In the genomic region with DNA sequence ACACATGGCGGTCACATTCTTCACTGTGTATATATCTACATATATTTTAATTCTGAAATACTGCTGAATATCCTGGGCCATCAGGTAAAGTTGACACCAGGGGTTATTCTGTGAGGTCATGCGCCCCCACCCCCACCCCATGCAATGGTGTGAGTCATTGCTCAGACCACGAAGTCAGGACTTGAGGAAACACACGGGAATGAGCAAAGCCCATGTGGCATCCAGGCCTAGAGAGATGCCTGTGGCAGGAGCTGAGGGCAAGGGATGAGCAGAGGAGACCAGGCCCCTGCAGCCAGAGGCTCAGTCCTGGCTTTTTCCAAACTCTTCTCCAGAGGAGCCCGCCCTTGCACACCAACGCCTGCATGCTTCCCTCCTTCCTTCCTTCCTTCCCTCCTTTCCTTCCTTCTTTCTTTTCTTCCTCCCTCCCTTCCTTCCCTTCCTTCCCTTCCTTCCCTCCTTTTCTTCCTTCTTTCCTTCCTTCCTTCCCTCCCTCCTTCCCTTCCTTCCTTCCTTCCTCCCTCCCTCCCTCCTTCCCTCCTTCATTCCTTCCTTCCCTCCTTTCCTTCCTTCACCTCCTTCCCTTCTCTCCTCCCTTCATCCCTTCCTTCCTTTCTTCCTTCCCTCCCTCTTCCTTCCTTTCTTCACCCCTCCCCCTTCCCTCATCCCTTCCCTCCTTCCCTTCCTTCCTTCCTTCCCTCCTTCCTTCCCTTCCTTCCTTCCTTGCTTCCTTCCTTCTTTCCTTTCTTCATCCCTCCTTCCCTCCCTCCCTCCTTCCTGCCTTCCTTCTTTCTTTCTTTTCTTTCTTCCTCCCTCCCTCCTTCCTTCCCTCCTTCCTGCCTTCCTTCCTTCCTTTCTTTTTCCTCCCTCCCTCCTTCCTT, we compare ENCODE assay signal across 21 cellular contexts.
DNase-seq lines count a peak whose midpoint lies in the region; ATAC-seq and TF ChIP-seq lines count a peak whose summit lies in the region.
"Had no signal": no experiment of that assay in that cellular context is flagged by ENCODE, and none has a peak within 500 bp of the region (broad histone marks: within the 10 kb centered on the region; RNA-seq: fewer than 3 reads in every experiment).

No MANE protein-coding gene starts in this region.

- H3K4me3 Mint-ChIP-seq in activated naive CD8-positive, alpha-beta T cell treated with anti-CD3 and anti-CD28 coated beads, Interleukin-2, amount 10 ng/mL, durations not matched to agents 7 days and 5 days: no peak overlapping the region
- H3K4me3 Mint-ChIP-seq in activated naive CD8-positive, alpha-beta T cell treated with anti-CD3 and anti-CD28 coated beads, Interleukin-2, amount 50 U/mL, for 24 hours: no peak overlapping the region
- H3K4me3 Mint-ChIP-seq: B cell had no signal

- H3K4me3 ChIP-seq in fibroblast of mammary gland (ENCODE audit: control insufficient read depth, low read depth, low read length): no peak overlapping the region

- no peaks in the 10 kb centered on the region for H3K27me3 Mint-ChIP-seq in activated naive CD8-positive, alpha-beta T cell treated with anti-CD3 and anti-CD28 coated beads, Interleukin-2, amount 10 ng/mL, durations not matched to agents 7 days and 5 days
- peaks cover 8% of the 10 kb centered on the region for H3K27me3 Mint-ChIP-seq in activated naive CD8-positive, alpha-beta T cell treated with anti-CD3 and anti-CD28 coated beads, Interleukin-2, amount 50 U/mL, for 24 hours

- H3K27ac Mint-ChIP-seq in activated naive CD8-positive, alpha-beta T cell treated with anti-CD3 and anti-CD28 coated beads, Interleukin-2, amount 10 ng/mL, durations not matched to agents 7 days and 5 days: peak overlapping the region; percentile 21
- no peak overlapping the region for H3K27ac Mint-ChIP-seq in activated naive CD8-positive, alpha-beta T cell treated with anti-CD3 and anti-CD28 coated beads, Interleukin-2, amount 50 U/mL, for 24 hours
- H3K27ac Mint-ChIP-seq: B cell had no signal

- no peaks in the 10 kb centered on the region for H3K9me3 Mint-ChIP-seq in activated naive CD8-positive, alpha-beta T cell treated with anti-CD3 and anti-CD28 coated beads, Interleukin-2, amount 10 ng/mL, durations not matched to agents 7 days and 5 days
- H3K9me3 Mint-ChIP-seq in activated naive CD8-positive, alpha-beta T cell treated with anti-CD3 and anti-CD28 coated beads, Interleukin-2, amount 50 U/mL, for 24 hours: no peaks in the 10 kb centered on the region

- POLR2A ChIA-PET in activated naive CD8-positive, alpha-beta T cell treated with anti-CD3 and anti-CD28 coated beads, Interleukin-2, amount 10 ng/mL, durations not matched to agents 7 days and 5 days (lab: Charles Lee): no interaction called here

- DNase-seq in activated naive CD8-positive, alpha-beta T cell treated with anti-CD3 and anti-CD28 coated beads, Interleukin-2, amount 10 ng/mL, durations not matched to agents 7 days and 5 days: no peak
- DNase-seq in activated naive CD8-positive, alpha-beta T cell treated with anti-CD3 and anti-CD28 coated beads, Interleukin-2, amount 50 U/mL, for 24 hours: no peak
- DNase-seq in MV-4-11 (lab: John Stamatoyannopoulos, UW) (peak; percentile 7), fibroblast of mammary gland (ENCODE audit: low read depth) (peak; percentile 1), hippocampal formation (lab: John Stamatoyannopoulos, UW) (no peak)
- DNase-seq: 8988T, DMS79 treated with DMSO at 0.1 percent for 48 hours, GDM1, GOT3, Kasumi-1, MM.1S, NCI-H1417 treated with DMSO at 0.1 percent for 48 hours, NCI-H1930, NCI-H226, NCI-H524, NCI-H82, OCI-M1 had no signal

- H3K36me3 Mint-ChIP-seq in activated naive CD8-positive, alpha-beta T cell treated with anti-CD3 and anti-CD28 coated beads, Interleukin-2, amount 10 ng/mL, durations not matched to agents 7 days and 5 days: no peaks in the 10 kb centered on the region
- no peaks in the 10 kb centered on the region for H3K36me3 Mint-ChIP-seq in activated naive CD8-positive, alpha-beta T cell treated with anti-CD3 and anti-CD28 coated beads, Interleukin-2, amount 50 U/mL, for 24 hours (ENCODE audit: low read depth)

- no peaks in the 10 kb centered on the region for H3K4me1 Mint-ChIP-seq in activated naive CD8-positive, alpha-beta T cell treated with anti-CD3 and anti-CD28 coated beads, Interleukin-2, amount 10 ng/mL, durations not matched to agents 7 days and 5 days
- H3K4me1 Mint-ChIP-seq in activated naive CD8-positive, alpha-beta T cell treated with anti-CD3 and anti-CD28 coated beads, Interleukin-2, amount 50 U/mL, for 24 hours: no peaks in the 10 kb centered on the region
- H3K4me1 Mint-ChIP-seq: B cell had no signal

- ATAC-seq in activated naive CD8-positive, alpha-beta T cell treated with anti-CD3 and anti-CD28 coated beads, Interleukin-2, amount 10 ng/mL, durations not matched to agents 7 days and 5 days (ENCODE audit: low read depth): no peak
- no peak for ATAC-seq in activated naive CD8-positive, alpha-beta T cell treated with anti-CD3 and anti-CD28 coated beads, Interleukin-2, amount 50 U/mL, for 24 hours
- ATAC-seq in HG02870 (IDR thresholded peaks at IDR 0.05; ENCODE audit: unreplicated experiment) (no peak), HG03159 (IDR thresholded peaks at IDR 0.05; ENCODE audit: unreplicated experiment) (no peak), GM21390 (IDR thresholded peaks at IDR 0.05; ENCODE audit: unreplicated experiment) (no peak)

- TF ChIP-seq CTCF in fibroblast of mammary gland (conservative IDR thresholded peaks at IDR 0.05; ENCODE audit: control insufficient read depth, insufficient read depth, low read depth, low read length): no peak

Comparison
In these comparisons a context has a peak if more than half of its experiments do, and no peak if none do; other contexts are left out.
1. DNase-seq: peak in MV-4-11 (single experiment) and fibroblast of mammary gland (single experiment); none in activated naive CD8-positive, alpha-beta T cell treated with anti-CD3 and anti-CD28 coated beads, Interleukin-2, amount 10 ng/mL, durations not matched to agents 7 days and 5 days (single experiment), activated naive CD8-positive, alpha-beta T cell treated with anti-CD3 and anti-CD28 coated beads, Interleukin-2, amount 50 U/mL, for 24 hours (single experiment) and hippocampal formation (0 of 2).